21 cellular contexts compared by ENCODE assay signal in the genomic region with DNA sequence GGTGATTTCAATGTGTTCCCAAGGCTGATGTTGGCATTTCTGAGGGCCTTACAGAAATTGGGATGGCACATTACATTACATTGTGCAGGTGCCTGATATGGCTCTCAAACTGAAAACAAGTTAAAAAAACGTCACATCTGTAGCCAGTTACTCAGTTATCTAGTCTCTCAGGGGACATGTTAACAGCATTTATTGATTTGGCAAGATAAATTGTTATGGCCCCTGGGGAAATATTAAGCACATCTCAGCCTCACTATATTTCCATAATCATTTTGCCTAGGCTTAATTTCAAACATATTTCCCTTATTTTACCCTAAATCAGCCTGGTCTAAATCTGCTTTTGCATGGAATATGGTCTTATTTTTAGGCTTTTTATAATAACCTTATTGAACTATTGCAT.
"Had no signal": no experiment of that assay in that cellular context is flagged by ENCODE, and none has a peak within 500 bp of the region (broad histone marks: within the 10 kb centered on the region; RNA-seq: fewer than 3 reads in every experiment).

No MANE protein-coding gene starts in this region.

- H3K4me1 ChIP-seq: esophagus muscularis mucosa, gastrocnemius medialis, heart right ventricle, left lung, lower lobe of right lung had no signal

- H3K36me3 ChIP-seq: esophagus muscularis mucosa, gastrocnemius medialis, heart right ventricle, left lung, lower lobe of right lung had no signal

- ATAC-seq: effector memory CD8-positive, alpha-beta T cell; gastrocnemius medialis; heart right ventricle; left cardiac atrium; left lung; left ventricle myocardium superior; lower lobe of right lung; mucosa of descending colon; naive thymus-derived CD8-positive, alpha-beta T cell had no signal

- H3K9me3 ChIP-seq: esophagus muscularis mucosa, gastrocnemius medialis, lower lobe of right lung, mucosa of descending colon had no signal

- H3K4me3 ChIP-seq: coronary artery, esophagus muscularis mucosa, gastrocnemius medialis, heart right ventricle, left lung, lower lobe of right lung, mucosa of descending colon had no signal

- H3K27ac ChIP-seq: coronary artery, epithelial cell of prostate, esophagus muscularis mucosa, gastrocnemius medialis, heart right ventricle, left lung, lower lobe of right lung had no signal

- DNase-seq: effector CD8-positive, alpha-beta T cell; effector memory CD8-positive, alpha-beta T cell; endodermal cell; foreskin fibroblast; foreskin melanocyte; gastrocnemius medialis; glutamatergic neuron; head of caudate nucleus; heart right ventricle; hippocampal formation; left cardiac atrium; left lung; left ventricle myocardium superior; lower lobe of right lung; mesenchymal stem cell; mucosa of descending colon; naive B cell; naive thymus-derived CD8-positive, alpha-beta T cell had no signal

- H3K27me3 ChIP-seq: esophagus muscularis mucosa, gastrocnemius medialis, heart right ventricle, left lung had no signal
